In the genomic region with DNA sequence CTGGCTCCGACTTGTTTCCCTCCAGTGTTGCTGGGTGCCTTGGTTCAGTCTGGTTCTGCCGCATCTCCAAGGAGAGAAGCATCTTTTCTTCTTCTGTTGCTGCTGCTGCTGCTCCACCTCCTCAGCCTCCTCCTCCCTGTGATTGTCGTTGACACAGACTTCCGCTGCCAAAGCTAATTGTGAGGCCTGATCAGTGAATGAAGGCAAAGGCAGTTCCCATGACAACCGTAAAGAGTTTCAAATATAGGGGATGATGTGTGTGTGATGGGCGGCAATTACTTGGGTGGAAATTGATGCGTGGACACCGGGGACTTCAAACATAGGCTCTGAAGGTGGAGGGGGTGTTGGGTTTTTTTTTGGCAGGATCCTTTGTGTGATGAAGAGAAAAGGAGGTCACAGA, we compare ENCODE assay signal across 12 cellular contexts. TPM values are rescaled to one million over a fixed set of nuclear protein-coding genes. Genes with fewer than 3 reads are reported as not detected.
DNase-seq lines count a peak whose midpoint lies in the region; ATAC-seq and TF ChIP-seq lines count a peak whose summit lies in the region.
"Had no signal": no experiment of that assay in that cellular context is flagged by ENCODE, and none has a peak within 500 bp of the region (broad histone marks: within the 10 kb centered on the region; RNA-seq: fewer than 3 reads in every experiment).

No MANE protein-coding gene starts in this region.

- no peak for TF ChIP-seq CTCF in Loucy (conservative IDR thresholded peaks at IDR 0.05; ENCODE audit: low read length)

- no peaks in the 10 kb centered on the region for H3K27me3 Mint-ChIP-seq in CD4-positive, alpha-beta memory T cell
- H3K27me3 Mint-ChIP-seq in naive thymus-derived CD8-positive, alpha-beta T cell = no peaks in the 10 kb centered on the region

- no peaks in the 10 kb centered on the region for H3K9me3 ChIP-seq in CD4-positive, alpha-beta memory T cell (ENCODE audit: control insufficient read depth in 1 of 2, low read length in 2 of 2)
- no peaks in the 10 kb centered on the region for H3K9me3 ChIP-seq in Loucy (ENCODE audit: insufficient read depth, low read depth, low read length)
- H3K9me3 ChIP-seq: Caco-2, SJCRH30, tibial nerve had no signal

- peak; percentile 53 to 78 (median 66) for DNase-seq in CD4-positive, alpha-beta memory T cell
- DNase-seq in activated naive CD4-positive, alpha-beta T cell treated with anti-CD3 and anti-CD28 coated beads, Interleukin-2, amount 50 U/mL, for 72 hours (ENCODE audit: low spot score in 2 of 2) = no peak
- DNase-seq in naive thymus-derived CD8-positive, alpha-beta T cell = peak in 6 of 10 donors; percentile 17 to 73 (median 52)
- no peak for DNase-seq in RKO (ENCODE audit: low spot score)
- DNase-seq: Caco-2, NCI-H1105 treated with DMSO at 0.1 percent for 48 hours, SJCRH30 had no signal

- peaks cover 0 to 2% of the 10 kb centered on the region in 2 donors for H3K36me3 Mint-ChIP-seq in CD4-positive, alpha-beta memory T cell
- H3K36me3 Mint-ChIP-seq in activated naive CD4-positive, alpha-beta T cell treated with anti-CD3 and anti-CD28 coated beads, Interleukin-2, amount 50 U/mL, for 72 hours = peaks cover 0 to 7% of the 10 kb centered on the region in 2 donors
- peaks cover 0 to 6% (median 0%) of the 10 kb centered on the region in 3 donors for H3K36me3 Mint-ChIP-seq in naive thymus-derived CD8-positive, alpha-beta T cell

- no peak overlapping the region for H3K4me3 ChIP-seq in CD4-positive, alpha-beta memory T cell (ENCODE audit: low read length in 2 of 2)
- no peak overlapping the region for H3K4me3 ChIP-seq in Loucy (ENCODE audit: low read length, poor library complexity, severe bottlenecking)
- H3K4me3 ChIP-seq: SJCRH30, tibial nerve had no signal

- H3K27ac ChIP-seq in CD4-positive, alpha-beta memory T cell (ENCODE audit: low read depth, low read length) = no peak overlapping the region
- H3K27ac ChIP-seq: SJCRH30, tibial nerve had no signal

- ATAC-seq in activated naive CD4-positive, alpha-beta T cell treated with anti-CD3 and anti-CD28 coated beads, Interleukin-2, amount 50 U/mL, for 72 hours = no peak
- peak; percentile 11 to 52 for ATAC-seq in naive thymus-derived CD8-positive, alpha-beta T cell
- ATAC-seq in GM19324 (IDR thresholded peaks at IDR 0.05; ENCODE audit: low FRiP score, unreplicated experiment) = no peak
- ATAC-seq in GM18870 (IDR thresholded peaks at IDR 0.05; ENCODE audit: unreplicated experiment) = no peak
- ATAC-seq in HG03469 (IDR thresholded peaks at IDR 0.05; ENCODE audit: unreplicated experiment) = no peak

- H3K9ac ChIP-seq in Loucy (ENCODE audit: low read depth, low read length, poor library complexity, severe bottlenecking) = no peak overlapping the region

- POLR2A ChIA-PET in CD4-positive, alpha-beta memory T cell (lab: Charles Lee; ENCODE audit: partially characterized antibody) = no interaction called here
- POLR2A ChIA-PET in naive thymus-derived CD8-positive, alpha-beta T cell (lab: Charles Lee) = interaction anchor here (1.5 kb wide), 1 partner anchor 11 kb away, joined by 4 read pairs; no protein-coding TSS in a partner anchor

- peaks cover 51 to 74% (median 63%) of the 10 kb centered on the region in 4 donors for H3K4me1 Mint-ChIP-seq in CD4-positive, alpha-beta memory T cell
- peaks cover 59 to 89% (median 86%) of the 10 kb centered on the region in 4 donors for H3K4me1 Mint-ChIP-seq in naive thymus-derived CD8-positive, alpha-beta T cell

- no peaks in the 10 kb centered on the region for H3K36me3 ChIP-seq in CD4-positive, alpha-beta memory T cell (ENCODE audit: insufficient read depth, low read length)
- H3K36me3 ChIP-seq in Loucy (ENCODE audit: insufficient read depth, low read length) = peaks cover 21% of the 10 kb centered on the region; the same call in 1 of the 2 replicates
- H3K36me3 ChIP-seq: SJCRH30, tibial nerve had no signal

- no peak overlapping the region for H2AFZ ChIP-seq in Loucy (ENCODE audit: low read length)

- H3K4me1 ChIP-seq in CD4-positive, alpha-beta memory T cell (ENCODE audit: insufficient read depth, low read length) = peaks cover 74% of the 10 kb centered on the region
- peaks cover 50% of the 10 kb centered on the region for H3K4me1 ChIP-seq in Loucy (ENCODE audit: insufficient read depth, low read length, poor library complexity, severe bottlenecking)

- H3K27me3 ChIP-seq in CD4-positive, alpha-beta memory T cell (ENCODE audit: insufficient read depth, low read length) = no peaks in the 10 kb centered on the region
- no peaks in the 10 kb centered on the region for H3K27me3 ChIP-seq in Loucy (ENCODE audit: insufficient read depth, low read length, poor library complexity, severe bottlenecking)
- H3K27me3 ChIP-seq: SJCRH30, tibial nerve had no signal

- no peaks in the 10 kb centered on the region for H3K9me2 ChIP-seq in Loucy (replicated peaks; ENCODE audit: low read depth, low read length)

- intact Hi-C loops in CD4-positive, alpha-beta memory T cell (cut with micrococcal nuclease) = no loop called here

- CTCF ChIA-PET in CD4-positive, alpha-beta memory T cell (lab: Charles Lee; ENCODE audit: partially characterized antibody) = no interaction called here

- peak overlapping the region; percentile 35 for H3K4me2 ChIP-seq in Loucy (ENCODE audit: low read depth, low read length, poor library complexity, severe bottlenecking)

- H3K9me3 Mint-ChIP-seq in CD4-positive, alpha-beta memory T cell = no peaks in the 10 kb centered on the region
- H3K9me3 Mint-ChIP-seq in activated naive CD4-positive, alpha-beta T cell treated with anti-CD3 and anti-CD28 coated beads, Interleukin-2, amount 50 U/mL, for 72 hours = no peaks in the 10 kb centered on the region
- H3K9me3 Mint-ChIP-seq in naive thymus-derived CD8-positive, alpha-beta T cell = no peaks in the 10 kb centered on the region

- H3F3A ChIP-seq in Loucy (ENCODE audit: low read depth) = no peaks in the 10 kb centered on the region

- peaks cover 95% of the 10 kb centered on the region for H4K20me1 ChIP-seq in Loucy (ENCODE audit: insufficient read depth, low read length, poor library complexity, severe bottlenecking)

- peak overlapping the region in 4 of 8 donors; percentile 4 to 47 (median 22) for H3K4me3 Mint-ChIP-seq in CD4-positive, alpha-beta memory T cell
- peak overlapping the region in 5 of 10 donors; percentile 20 to 39 (median 31) for H3K4me3 Mint-ChIP-seq in naive thymus-derived CD8-positive, alpha-beta T cell

- peaks cover 97% of the 10 kb centered on the region for H3K79me2 ChIP-seq in Loucy (ENCODE audit: insufficient read depth, low read length)

- H3K27ac Mint-ChIP-seq in CD4-positive, alpha-beta memory T cell = peak overlapping the region; percentile 81 to 93 (median 89)
- H3K27ac Mint-ChIP-seq in activated naive CD4-positive, alpha-beta T cell treated with anti-CD3 and anti-CD28 coated beads, Interleukin-2, amount 50 U/mL, for 72 hours = peak overlapping the region; percentile 11 to 46
- peak overlapping the region; percentile 47 to 93 (median 91) for H3K27ac Mint-ChIP-seq in naive thymus-derived CD8-positive, alpha-beta T cell

RNA-seq across cellular contexts. Expression of a gene that starts 13.7 kb away (rescaled TPM):
- 10 to 100 TPM; 18.2 to 19.4 TPM for total RNA-seq in CD4-positive, alpha-beta memory T cell
- under 1 TPM; 0.03 to 0.57 TPM for polyA plus RNA-seq in CD4-positive, alpha-beta memory T cell
- total RNA-seq in activated naive CD4-positive, alpha-beta T cell treated with anti-CD3 and anti-CD28 coated beads, Interleukin-2, amount 50 U/mL, for 72 hours = 10 to 100 TPM; 15.9 to 24.7 TPM
- total RNA-seq in naive thymus-derived CD8-positive, alpha-beta T cell = 10 to 100 TPM; 30.1 to 30.5 TPM
- 1 to 10 TPM in 1 of 3 donors, under 1 TPM in 2; 0.46 to 1.0 (median 0.61) TPM for polyA plus RNA-seq in naive thymus-derived CD8-positive, alpha-beta T cell

Comparison
In these comparisons a context has a peak if more than half of its experiments do, and no peak if none do; other contexts are left out.
1. DNase-seq: peak in CD4-positive, alpha-beta memory T cell (5 of 5) and naive thymus-derived CD8-positive, alpha-beta T cell (6 of 10); none in activated naive CD4-positive, alpha-beta T cell treated with anti-CD3 and anti-CD28 coated beads, Interleukin-2, amount 50 U/mL, for 72 hours (0 of 2) and RKO (single experiment).
2. H3K27ac Mint-ChIP-seq: peak in every context shown above with its lines; median percentile 91 in naive thymus-derived CD8-positive, alpha-beta T cell; 89 in CD4-positive, alpha-beta memory T cell; 28 in activated naive CD4-positive, alpha-beta T cell treated with anti-CD3 and anti-CD28 coated beads, Interleukin-2, amount 50 U/mL, for 72 hours.
3. ATAC-seq: peak in naive thymus-derived CD8-positive, alpha-beta T cell (2 of 2); none in activated naive CD4-positive, alpha-beta T cell treated with anti-CD3 and anti-CD28 coated beads, Interleukin-2, amount 50 U/mL, for 72 hours (0 of 2), GM19324 (single experiment), GM18870 (single experiment) and HG03469 (single experiment).